Comparison of ENCODE assay signal across 1 cellular context in genomic region chr17:82668631-82669099, GRCh38.
TF ChIP-seq lines count a peak whose summit lies in the region.

No MANE protein-coding gene starts in this region.

TF ChIP-seq in K562, 482 proteins besides CTCF, POLR2A, EP300 and RAD21 (continued from another document and continues in another):
- no peak for TF ChIP-seq ATF2 (CRISPR knock-in tag; IDR thresholded peaks at IDR 0.05)
- no peak for TF ChIP-seq ZKSCAN1 (IDR thresholded peaks at IDR 0.05; ENCODE audit: low read depth, low read length)
- TF ChIP-seq WHSC1 (IDR thresholded peaks at IDR 0.05; ENCODE audit: low read length): no peak
- TF ChIP-seq ELF4 (CRISPR knock-in tag; IDR thresholded peaks at IDR 0.05): no peak
- no peak for TF ChIP-seq LARP7 (IDR thresholded peaks at IDR 0.05)
- no peak for TF ChIP-seq ZNF445 (CRISPR knock-in tag; IDR thresholded peaks at IDR 0.05; ENCODE audit: low read depth)
- no peak for TF ChIP-seq TAF15 (IDR thresholded peaks at IDR 0.05; ENCODE audit: low read depth, low read length)
- TF ChIP-seq CBX1 (IDR thresholded peaks at IDR 0.05; ENCODE audit: low read depth): no peak
- TF ChIP-seq STAG1 (CRISPR knock-in tag; IDR thresholded peaks at IDR 0.05; ENCODE audit: borderline replicate concordance): peak; percentile 72
- TF ChIP-seq ZFX (CRISPR knock-in tag; IDR thresholded peaks at IDR 0.05): no peak
- TF ChIP-seq MTA3 (IDR thresholded peaks at IDR 0.05; ENCODE audit: borderline replicate concordance): no peak
- no peak for TF ChIP-seq NRF1 (conservative IDR thresholded peaks at IDR 0.05 in 1 of 2, IDR thresholded peaks at IDR 0.05 in 1 of 2)
- TF ChIP-seq ZNF79 (CRISPR knock-in tag; IDR thresholded peaks at IDR 0.05; ENCODE audit: low read depth): no peak
- no peak for TF ChIP-seq ZBTB40 (IDR thresholded peaks at IDR 0.05)
- no peak for TF ChIP-seq ZBTB40 (CRISPR knock-in tag; IDR thresholded peaks at IDR 0.05)
- no peak for TF ChIP-seq ZNF121 (CRISPR knock-in tag; conservative IDR thresholded peaks at IDR 0.05)
- TF ChIP-seq, protein P1, sequence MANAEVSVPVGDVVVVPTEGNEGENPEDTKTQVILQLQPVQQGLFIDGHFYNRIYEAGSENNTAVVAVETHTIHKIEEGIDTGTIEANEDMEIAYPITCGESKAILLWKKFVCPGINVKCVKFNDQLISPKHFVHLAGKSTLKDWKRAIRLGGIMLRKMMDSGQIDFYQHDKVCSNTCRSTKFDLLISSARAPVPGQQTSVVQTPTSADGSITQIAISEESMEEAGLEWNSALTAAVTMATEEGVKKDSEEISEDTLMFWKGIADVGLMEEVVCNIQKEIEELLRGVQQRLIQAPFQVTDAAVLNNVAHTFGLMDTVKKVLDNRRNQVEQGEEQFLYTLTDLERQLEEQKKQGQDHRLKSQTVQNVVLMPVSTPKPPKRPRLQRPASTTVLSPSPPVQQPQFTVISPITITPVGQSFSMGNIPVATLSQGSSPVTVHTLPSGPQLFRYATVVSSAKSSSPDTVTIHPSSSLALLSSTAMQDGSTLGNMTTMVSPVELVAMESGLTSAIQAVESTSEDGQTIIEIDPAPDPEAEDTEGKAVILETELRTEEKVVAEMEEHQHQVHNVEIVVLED (CRISPR knock-in tag; IDR thresholded peaks at IDR 0.05): no peak
- TF ChIP-seq NR3C1 (CRISPR knock-in tag; IDR thresholded peaks at IDR 0.05): no peak
- no peak for TF ChIP-seq ARID3A (IDR thresholded peaks at IDR 0.05; ENCODE audit: borderline replicate concordance, low read depth, low read length)
- TF ChIP-seq KLF16 (IDR thresholded peaks at IDR 0.05): no peak
- TF ChIP-seq BDP1 (IDR thresholded peaks at IDR 0.05; ENCODE audit: insufficient read depth, insufficient read length): no peak
- TF ChIP-seq ZNF212 (CRISPR knock-in tag; IDR thresholded peaks at IDR 0.05): no peak
- TF ChIP-seq CREBBP (IDR thresholded peaks at IDR 0.05; ENCODE audit: low read depth, low read length): no peak
- TF ChIP-seq HIVEP1 (CRISPR knock-in tag; IDR thresholded peaks at IDR 0.05): no peak
- TF ChIP-seq ZNF668 (CRISPR knock-in tag; IDR thresholded peaks at IDR 0.05): no peak
- TF ChIP-seq BMI1 (IDR thresholded peaks at IDR 0.05; ENCODE audit: low read length): no peak
- no peak for TF ChIP-seq ZNF347 (CRISPR knock-in tag; IDR thresholded peaks at IDR 0.05; ENCODE audit: low read depth)
- TF ChIP-seq ZNF75A (CRISPR knock-in tag; IDR thresholded peaks at IDR 0.05): no peak
- no peak for TF ChIP-seq TAF9B (IDR thresholded peaks at IDR 0.05; ENCODE audit: partially characterized antibody)
- peak; percentile 44; the same call in 1 of the 2 replicates for TF ChIP-seq GABPB1 (CRISPR knock-in tag; IDR thresholded peaks at IDR 0.05)
- TF ChIP-seq, protein P2, sequence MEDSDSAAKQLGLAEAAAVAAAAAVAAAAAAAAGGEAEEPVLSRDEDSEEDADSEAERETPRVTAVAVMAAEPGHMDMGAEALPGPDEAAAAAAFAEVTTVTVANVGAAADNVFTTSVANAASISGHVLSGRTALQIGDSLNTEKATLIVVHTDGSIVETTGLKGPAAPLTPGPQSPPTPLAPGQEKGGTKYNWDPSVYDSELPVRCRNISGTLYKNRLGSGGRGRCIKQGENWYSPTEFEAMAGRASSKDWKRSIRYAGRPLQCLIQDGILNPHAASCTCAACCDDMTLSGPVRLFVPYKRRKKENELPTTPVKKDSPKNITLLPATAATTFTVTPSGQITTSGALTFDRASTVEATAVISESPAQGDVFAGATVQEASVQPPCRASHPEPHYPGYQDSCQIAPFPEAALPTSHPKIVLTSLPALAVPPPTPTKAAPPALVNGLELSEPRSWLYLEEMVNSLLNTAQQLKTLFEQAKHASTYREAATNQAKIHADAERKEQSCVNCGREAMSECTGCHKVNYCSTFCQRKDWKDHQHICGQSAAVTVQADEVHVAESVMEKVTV (CRISPR knock-in tag; IDR thresholded peaks at IDR 0.05): peak; percentile 21; the same call in 1 of the 2 replicates
- TF ChIP-seq, protein P3, sequence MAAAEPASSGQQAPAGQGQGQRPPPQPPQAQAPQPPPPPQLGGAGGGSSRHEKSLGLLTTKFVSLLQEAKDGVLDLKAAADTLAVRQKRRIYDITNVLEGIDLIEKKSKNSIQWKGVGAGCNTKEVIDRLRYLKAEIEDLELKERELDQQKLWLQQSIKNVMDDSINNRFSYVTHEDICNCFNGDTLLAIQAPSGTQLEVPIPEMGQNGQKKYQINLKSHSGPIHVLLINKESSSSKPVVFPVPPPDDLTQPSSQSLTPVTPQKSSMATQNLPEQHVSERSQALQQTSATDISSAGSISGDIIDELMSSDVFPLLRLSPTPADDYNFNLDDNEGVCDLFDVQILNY (CRISPR knock-in tag; IDR thresholded peaks at IDR 0.05): no peak
- TF ChIP-seq, protein P4, sequence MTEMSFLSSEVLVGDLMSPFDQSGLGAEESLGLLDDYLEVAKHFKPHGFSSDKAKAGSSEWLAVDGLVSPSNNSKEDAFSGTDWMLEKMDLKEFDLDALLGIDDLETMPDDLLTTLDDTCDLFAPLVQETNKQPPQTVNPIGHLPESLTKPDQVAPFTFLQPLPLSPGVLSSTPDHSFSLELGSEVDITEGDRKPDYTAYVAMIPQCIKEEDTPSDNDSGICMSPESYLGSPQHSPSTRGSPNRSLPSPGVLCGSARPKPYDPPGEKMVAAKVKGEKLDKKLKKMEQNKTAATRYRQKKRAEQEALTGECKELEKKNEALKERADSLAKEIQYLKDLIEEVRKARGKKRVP (CRISPR knock-in tag; IDR thresholded peaks at IDR 0.05): no peak
- no peak for TF ChIP-seq ZBTB26 (CRISPR knock-in tag; IDR thresholded peaks at IDR 0.05)
- no peak for TF ChIP-seq ZSCAN29 (IDR thresholded peaks at IDR 0.05)
- TF ChIP-seq ZNF655 (CRISPR knock-in tag; IDR thresholded peaks at IDR 0.05): no peak
- no peak for TF ChIP-seq CHD2 (IDR thresholded peaks at IDR 0.05; ENCODE audit: low read depth, low read length)
- no peak for TF ChIP-seq BRCA1 (IDR thresholded peaks at IDR 0.05)
- no peak for TF ChIP-seq BRCA1 (CRISPR knock-in tag; IDR thresholded peaks at IDR 0.05)
- 0 out of 2 replicates have a peak, but pooled peaks have one; percentile 44 for TF ChIP-seq ZNF511 (CRISPR knock-in tag; IDR thresholded peaks at IDR 0.05)
- no peak for TF ChIP-seq HNRNPH1 (optimal IDR thresholded peaks at IDR 0.05; ENCODE audit: low read depth, low read length)
- peak; percentile 48; the same call in 1 of the 2 replicates for TF ChIP-seq CXXC5 (CRISPR knock-in tag; IDR thresholded peaks at IDR 0.05)
- no peak for TF ChIP-seq RBBP5 (IDR thresholded peaks at IDR 0.05; ENCODE audit: borderline replicate concordance, insufficient read depth, low read length, poor library complexity, severe bottlenecking)
- no peak for TF ChIP-seq THRAP3 (IDR thresholded peaks at IDR 0.05; ENCODE audit: borderline replicate concordance)
